ENCODE assay signal across 8 cellular contexts in genomic region chr19:20078696-20079095, GRCh38. TPM values are rescaled to one million over a fixed set of nuclear protein-coding genes. Genes with fewer than 3 reads are reported as not detected.
DNase-seq lines count a peak whose midpoint lies in the region; ATAC-seq lines count a peak whose summit lies in the region.

No MANE protein-coding gene starts in this region.

- H3K4me1 Mint-ChIP-seq in activated naive CD4-positive, alpha-beta T cell treated with anti-CD3 and anti-CD28 coated beads for 36 hours (ENCODE audit: low read depth) = peaks cover 9% of the 10 kb centered on the region
- peaks cover 12% of the 10 kb centered on the region for H3K4me1 Mint-ChIP-seq in activated naive CD8-positive, alpha-beta T cell (ENCODE audit: low read depth)

- H3K36me3 Mint-ChIP-seq in activated naive CD4-positive, alpha-beta T cell treated with anti-CD3 and anti-CD28 coated beads for 36 hours (ENCODE audit: low read depth) = peaks cover 41% of the 10 kb centered on the region
- peaks cover 15% of the 10 kb centered on the region for H3K36me3 Mint-ChIP-seq in activated naive CD8-positive, alpha-beta T cell

- no peak overlapping the region for H3K27ac ChIP-seq in right cardiac atrium (ENCODE audit: low read length)

- DNase-seq in activated naive CD4-positive, alpha-beta T cell treated with anti-CD3 and anti-CD28 coated beads for 36 hours = peak; percentile 52
- no peak for DNase-seq in activated naive CD4-positive, alpha-beta T cell (lab: John Stamatoyannopoulos, UW)
- DNase-seq in right cardiac atrium (peak; percentile 40 to 68 (median 56)), sciatic nerve (ENCODE audit: low spot score) (peak; percentile 60), HPDE6-E6E7 (ENCODE audit: extremely low spot score) (no peak), HuH-7 (ENCODE audit: low spot score) (no peak)

- peak overlapping the region; percentile 84 for H3K4me3 ChIP-seq in right cardiac atrium (ENCODE audit: low read length)

- H3K27me3 Mint-ChIP-seq in activated naive CD4-positive, alpha-beta T cell treated with anti-CD3 and anti-CD28 coated beads for 36 hours (ENCODE audit: low read depth) = no peaks in the 10 kb centered on the region
- no peaks in the 10 kb centered on the region for H3K27me3 Mint-ChIP-seq in activated naive CD8-positive, alpha-beta T cell

- H3K9me3 Mint-ChIP-seq in activated naive CD4-positive, alpha-beta T cell treated with anti-CD3 and anti-CD28 coated beads for 36 hours = no peaks in the 10 kb centered on the region
- H3K9me3 Mint-ChIP-seq in activated naive CD8-positive, alpha-beta T cell (ENCODE audit: low read depth) = no peaks in the 10 kb centered on the region

- peak; percentile 46 to 48 for ATAC-seq in right cardiac atrium
- ATAC-seq in sciatic nerve = peak; percentile 44
- no peak for ATAC-seq in GM19452 (IDR thresholded peaks at IDR 0.05; ENCODE audit: unreplicated experiment)

- intact Hi-C loops in activated naive CD4-positive, alpha-beta T cell treated with anti-CD3 and anti-CD28 coated beads for 36 hours (cut with micrococcal nuclease) = loop anchor here (1.0 to 5.0 kb wide), 4 partner anchors 159 to 1689 kb away; partner anchors contain the start of genes ZNF100, ZNF506 and ZNF85
- intact Hi-C loops in right cardiac atrium (cut with DNase I) (no loop called here), sciatic nerve (cut with DNase I) (loop anchor here (5.0 kb wide), 1 partner anchor 1364 kb away; no protein-coding TSS in a partner anchor)

- no peaks in the 10 kb centered on the region for H3K9me3 ChIP-seq in right cardiac atrium (ENCODE audit: control insufficient read depth, low read length)

- H3K27ac Mint-ChIP-seq in activated naive CD4-positive, alpha-beta T cell treated with anti-CD3 and anti-CD28 coated beads for 36 hours = no peak overlapping the region
- no peak overlapping the region for H3K27ac Mint-ChIP-seq in activated naive CD8-positive, alpha-beta T cell

- H3K27me3 ChIP-seq in right cardiac atrium (ENCODE audit: control insufficient read depth, insufficient read depth) = no peaks in the 10 kb centered on the region

- peak overlapping the region; percentile 97 for H3K4me3 Mint-ChIP-seq in activated naive CD4-positive, alpha-beta T cell treated with anti-CD3 and anti-CD28 coated beads for 36 hours
- H3K4me3 Mint-ChIP-seq in activated naive CD8-positive, alpha-beta T cell = peak overlapping the region; percentile 93

- WGBS in right cardiac atrium = 1% methylated on average over 19 of the region's 19 CpGs

- CTCF ChIA-PET in activated naive CD4-positive, alpha-beta T cell treated with anti-CD3 and anti-CD28 coated beads for 36 hours (lab: Charles Lee) = interaction anchor here (0.6 to 0.8 kb wide), 2 partner anchors 159 to 1776 kb away, joined by 3 to 5 read pairs; no protein-coding TSS in a partner anchor

- H3K4me1 ChIP-seq in right cardiac atrium (ENCODE audit: control insufficient read depth, insufficient read depth, low read length) = no peaks in the 10 kb centered on the region

RNA-seq across cellular contexts. Expression of gene ZNF90, which starts 0.9 kb away (rescaled TPM):
- 10 to 100 TPM; 15.5 to 17.6 TPM for total RNA-seq in activated naive CD4-positive, alpha-beta T cell treated with anti-CD3 and anti-CD28 coated beads for 36 hours
- total RNA-seq in right cardiac atrium (1 to 10 TPM in 3 of 4 donors, under 1 TPM in 1; 0.88 to 2.5 (median 1.2) TPM), sciatic nerve (5.1 TPM)
- 0.91 TPM for polyA plus RNA-seq in right cardiac atrium

RNA-seq across cellular contexts. Expression of gene ZNF682, which starts 39.4 kb away (rescaled TPM):
- 1 to 10 TPM; 8.1 to 8.9 TPM for total RNA-seq in activated naive CD4-positive, alpha-beta T cell treated with anti-CD3 and anti-CD28 coated beads for 36 hours
- total RNA-seq in right cardiac atrium = 1 to 10 TPM; 3.4 to 4.2 (median 4.0) TPM
- polyA plus RNA-seq in right cardiac atrium = 3.2 TPM
- total RNA-seq in sciatic nerve = 6.1 TPM

Comparison
In these comparisons a context has a peak if more than half of its experiments do, and no peak if none do; other contexts are left out.
1. DNase-seq: peak in activated naive CD4-positive, alpha-beta T cell treated with anti-CD3 and anti-CD28 coated beads for 36 hours (single experiment), right cardiac atrium (3 of 3) and sciatic nerve (single experiment); none in activated naive CD4-positive, alpha-beta T cell (0 of 4), HPDE6-E6E7 (single experiment) and HuH-7 (single experiment).
2. intact Hi-C loops: an anchor here in activated naive CD4-positive, alpha-beta T cell treated with anti-CD3 and anti-CD28 coated beads for 36 hours (1.0 to 5.0 kb wide) and sciatic nerve (5.0 kb wide); none called in right cardiac atrium.